ENCODE assay signal across 8 cellular contexts in the genomic region with DNA sequence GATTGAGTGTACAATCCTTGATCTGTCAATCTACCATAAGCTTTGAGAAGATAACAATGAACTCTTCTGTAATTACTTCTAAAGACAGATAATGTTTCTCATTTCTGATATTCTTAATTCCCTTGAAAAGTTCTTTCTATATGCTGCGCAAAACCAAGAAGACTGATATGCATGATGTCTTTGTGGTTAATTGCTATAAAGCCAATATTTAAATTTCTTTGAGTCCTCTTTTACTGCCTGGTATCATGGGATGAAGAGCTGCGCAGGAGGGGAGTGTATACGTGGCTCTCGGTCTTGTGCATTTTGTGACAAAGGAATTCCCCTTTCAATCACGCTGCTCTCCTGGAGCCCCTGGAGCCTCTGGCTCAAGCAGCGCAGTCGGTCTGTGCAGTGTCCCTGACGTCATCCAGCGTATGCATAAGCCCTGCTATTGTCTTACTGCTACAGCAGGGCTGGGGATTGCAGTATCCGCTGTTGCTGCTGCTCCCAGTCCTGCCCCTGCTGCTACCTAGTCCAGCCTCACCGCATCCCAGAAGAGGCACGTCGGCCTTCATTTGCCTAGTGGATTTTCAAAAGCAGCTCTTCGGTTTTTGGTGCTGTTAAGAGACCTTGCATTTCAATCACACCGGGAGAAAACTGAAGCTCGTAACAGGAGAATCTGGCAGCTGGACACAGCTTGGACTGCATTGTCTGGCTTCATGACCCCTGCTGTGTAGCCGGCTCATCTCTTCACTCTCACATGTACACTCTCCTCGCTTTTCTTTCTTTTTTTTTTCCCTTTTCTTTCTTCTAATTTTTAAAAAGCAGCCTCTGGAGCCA.
DNase-seq lines count a peak whose midpoint lies in the region; ATAC-seq and TF ChIP-seq lines count a peak whose summit lies in the region.

No MANE protein-coding gene starts in this region.

- H3K36me3 ChIP-seq in CD4-positive, alpha-beta memory T cell (ENCODE audit: insufficient read depth, low read length), result no peaks in the 10 kb centered on the region

- ATAC-seq in SK-N-SH treated with all-trans-retinoic acid at 6 μM for 48 hours (peak; percentile 99), GM18520 (IDR thresholded peaks at IDR 0.05; ENCODE audit: unreplicated experiment) (no peak), HG02970 (IDR thresholded peaks at IDR 0.05; ENCODE audit: low FRiP score, unreplicated experiment) (no peak)

- H3K27ac ChIP-seq in CD4-positive, alpha-beta memory T cell (ENCODE audit: low read depth, low read length), result no peak overlapping the region

- no peak overlapping the region for H3K4me3 Mint-ChIP-seq in CD4-positive, alpha-beta memory T cell

- peaks cover 17 to 31% (median 20%) of the 10 kb centered on the region in 4 donors for H3K4me1 Mint-ChIP-seq in CD4-positive, alpha-beta memory T cell

- CTCF ChIA-PET in CD4-positive, alpha-beta memory T cell (lab: Charles Lee; ENCODE audit: partially characterized antibody), result interaction anchor here (1.2 kb wide), 1 partner anchor 10 kb away, joined by 3 read pairs; no protein-coding TSS in a partner anchor

- POLR2A ChIA-PET in CD4-positive, alpha-beta memory T cell (lab: Charles Lee; ENCODE audit: partially characterized antibody), result no interaction called here

- no peaks in the 10 kb centered on the region for H3K27me3 ChIP-seq in CD4-positive, alpha-beta memory T cell (ENCODE audit: insufficient read depth, low read length)

- H3K9me3 ChIP-seq in CD4-positive, alpha-beta memory T cell (ENCODE audit: control insufficient read depth in 1 of 2, low read length in 2 of 2), result no peaks in the 10 kb centered on the region

- H3K9me3 Mint-ChIP-seq in CD4-positive, alpha-beta memory T cell, result no peaks in the 10 kb centered on the region

- H3K4me1 ChIP-seq in CD4-positive, alpha-beta memory T cell (ENCODE audit: insufficient read depth, low read length), result peaks cover 5% of the 10 kb centered on the region

- DNase-seq in M059J (ENCODE audit: low read depth), result peak; percentile 75
- peak; percentile 85 for DNase-seq in foreskin melanocyte
- peak in 55 of 56 donors; percentile 13 to 94 (median 77) for DNase-seq in nucleus accumbens (lab: John Stamatoyannopoulos, UW)
- no peak for DNase-seq in CD4-positive, alpha-beta memory T cell
- DNase-seq in activated CD4-positive, alpha-beta T cell treated with anti-CD3 and anti-CD28 coated beads for 48 hours, result no peak

- no peak overlapping the region for H3K27ac Mint-ChIP-seq in CD4-positive, alpha-beta memory T cell

- no peak overlapping the region for H3K4me3 ChIP-seq in CD4-positive, alpha-beta memory T cell (ENCODE audit: low read length in 2 of 2)

- H3K36me3 Mint-ChIP-seq in CD4-positive, alpha-beta memory T cell, result no peaks in the 10 kb centered on the region

- peaks cover 0 to 2% of the 10 kb centered on the region in 2 donors for H3K27me3 Mint-ChIP-seq in CD4-positive, alpha-beta memory T cell

- intact Hi-C loops in CD4-positive, alpha-beta memory T cell (cut with micrococcal nuclease), result no loop called here

TF ChIP-seq in SK-N-SH treated with all-trans-retinoic acid at 6 μM for 48 hours, 23 proteins besides CTCF, POLR2A, EP300 and RAD21:
- TF ChIP-seq, protein P1, sequence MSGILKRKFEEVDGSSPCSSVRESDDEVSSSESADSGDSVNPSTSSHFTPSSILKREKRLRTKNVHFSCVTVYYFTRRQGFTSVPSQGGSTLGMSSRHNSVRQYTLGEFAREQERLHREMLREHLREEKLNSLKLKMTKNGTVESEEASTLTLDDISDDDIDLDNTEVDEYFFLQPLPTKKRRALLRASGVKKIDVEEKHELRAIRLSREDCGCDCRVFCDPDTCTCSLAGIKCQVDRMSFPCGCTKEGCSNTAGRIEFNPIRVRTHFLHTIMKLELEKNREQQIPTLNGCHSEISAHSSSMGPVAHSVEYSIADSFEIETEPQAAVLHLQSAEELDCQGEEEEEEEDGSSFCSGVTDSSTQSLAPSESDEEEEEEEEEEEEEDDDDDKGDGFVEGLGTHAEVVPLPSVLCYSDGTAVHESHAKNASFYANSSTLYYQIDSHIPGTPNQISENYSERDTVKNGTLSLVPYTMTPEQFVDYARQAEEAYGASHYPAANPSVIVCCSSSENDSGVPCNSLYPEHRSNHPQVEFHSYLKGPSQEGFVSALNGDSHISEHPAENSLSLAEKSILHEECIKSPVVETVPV (CRISPR knock-in tag; IDR thresholded peaks at IDR 0.05), result no peak; the same call in 1 of the 2 replicates
- TF ChIP-seq ZFP30 (CRISPR knock-in tag; IDR thresholded peaks at IDR 0.05) (no peak), ZNF565 (CRISPR knock-in tag; conservative IDR thresholded peaks at IDR 0.05; ENCODE audit: low read depth) (0 out of 2 replicates have a peak, but pooled peaks have one; percentile 23), OSR1 (CRISPR knock-in tag; IDR thresholded peaks at IDR 0.05) (no peak), ZFP3 (CRISPR knock-in tag; IDR thresholded peaks at IDR 0.05) (peak; percentile 80; the same call in 1 of the 2 replicates), CSDC2 (CRISPR knock-in tag; IDR thresholded peaks at IDR 0.05) (0 out of 2 replicates have a peak, but pooled peaks have one; percentile 25), SNAI2 (CRISPR knock-in tag; IDR thresholded peaks at IDR 0.05) (0 out of 2 replicates have a peak, but pooled peaks have one; percentile 60), TCF4 (CRISPR knock-in tag; IDR thresholded peaks at IDR 0.05; ENCODE audit: borderline replicate concordance) (peak; percentile 56; the same call in 1 of the 2 replicates), ZC3H10 (CRISPR knock-in tag; IDR thresholded peaks at IDR 0.05) (no peak), ARNTL (CRISPR knock-in tag; IDR thresholded peaks at IDR 0.05; ENCODE audit: borderline replicate concordance, low read depth) (no peak), ZNF8 (CRISPR knock-in tag; IDR thresholded peaks at IDR 0.05) (no peak; the same call in 1 of the 2 replicates)
- TF ChIP-seq, protein P2, sequence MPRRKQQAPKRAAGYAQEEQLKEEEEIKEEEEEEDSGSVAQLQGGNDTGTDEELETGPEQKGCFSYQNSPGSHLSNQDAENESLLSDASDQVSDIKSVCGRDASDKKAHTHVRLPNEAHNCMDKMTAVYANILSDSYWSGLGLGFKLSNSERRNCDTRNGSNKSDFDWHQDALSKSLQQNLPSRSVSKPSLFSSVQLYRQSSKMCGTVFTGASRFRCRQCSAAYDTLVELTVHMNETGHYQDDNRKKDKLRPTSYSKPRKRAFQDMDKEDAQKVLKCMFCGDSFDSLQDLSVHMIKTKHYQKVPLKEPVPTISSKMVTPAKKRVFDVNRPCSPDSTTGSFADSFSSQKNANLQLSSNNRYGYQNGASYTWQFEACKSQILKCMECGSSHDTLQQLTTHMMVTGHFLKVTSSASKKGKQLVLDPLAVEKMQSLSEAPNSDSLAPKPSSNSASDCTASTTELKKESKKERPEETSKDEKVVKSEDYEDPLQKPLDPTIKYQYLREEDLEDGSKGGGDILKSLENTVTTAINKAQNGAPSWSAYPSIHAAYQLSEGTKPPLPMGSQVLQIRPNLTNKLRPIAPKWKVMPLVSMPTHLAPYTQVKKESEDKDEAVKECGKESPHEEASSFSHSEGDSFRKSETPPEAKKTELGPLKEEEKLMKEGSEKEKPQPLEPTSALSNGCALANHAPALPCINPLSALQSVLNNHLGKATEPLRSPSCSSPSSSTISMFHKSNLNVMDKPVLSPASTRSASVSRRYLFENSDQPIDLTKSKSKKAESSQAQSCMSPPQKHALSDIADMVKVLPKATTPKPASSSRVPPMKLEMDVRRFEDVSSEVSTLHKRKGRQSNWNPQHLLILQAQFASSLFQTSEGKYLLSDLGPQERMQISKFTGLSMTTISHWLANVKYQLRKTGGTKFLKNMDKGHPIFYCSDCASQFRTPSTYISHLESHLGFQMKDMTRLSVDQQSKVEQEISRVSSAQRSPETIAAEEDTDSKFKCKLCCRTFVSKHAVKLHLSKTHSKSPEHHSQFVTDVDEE (CRISPR knock-in tag; IDR thresholded peaks at IDR 0.05), result peak; percentile 88; the same call in 1 of the 2 replicates
- TF ChIP-seq, protein P3, sequence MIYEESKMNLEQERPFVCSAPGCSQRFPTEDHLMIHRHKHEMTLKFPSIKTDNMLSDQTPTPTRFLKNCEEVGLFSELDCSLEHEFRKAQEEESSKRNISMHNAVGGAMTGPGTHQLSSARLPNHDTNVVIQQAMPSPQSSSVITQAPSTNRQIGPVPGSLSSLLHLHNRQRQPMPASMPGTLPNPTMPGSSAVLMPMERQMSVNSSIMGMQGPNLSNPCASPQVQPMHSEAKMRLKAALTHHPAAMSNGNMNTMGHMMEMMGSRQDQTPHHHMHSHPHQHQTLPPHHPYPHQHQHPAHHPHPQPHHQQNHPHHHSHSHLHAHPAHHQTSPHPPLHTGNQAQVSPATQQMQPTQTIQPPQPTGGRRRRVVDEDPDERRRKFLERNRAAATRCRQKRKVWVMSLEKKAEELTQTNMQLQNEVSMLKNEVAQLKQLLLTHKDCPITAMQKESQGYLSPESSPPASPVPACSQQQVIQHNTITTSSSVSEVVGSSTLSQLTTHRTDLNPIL (CRISPR knock-in tag; IDR thresholded peaks at IDR 0.05; ENCODE audit: low read depth), result peak; percentile 54; the same call in 1 of the 2 replicates

Comparison
In these comparisons a context has a peak if more than half of its experiments do, and no peak if none do; other contexts are left out.
1. DNase-seq: peak in M059J (single experiment), foreskin melanocyte (single experiment) and nucleus accumbens (55 of 56); none in CD4-positive, alpha-beta memory T cell (0 of 5) and activated CD4-positive, alpha-beta T cell treated with anti-CD3 and anti-CD28 coated beads for 48 hours (single experiment).